9 cellular contexts compared by ENCODE assay signal in the genomic region with DNA sequence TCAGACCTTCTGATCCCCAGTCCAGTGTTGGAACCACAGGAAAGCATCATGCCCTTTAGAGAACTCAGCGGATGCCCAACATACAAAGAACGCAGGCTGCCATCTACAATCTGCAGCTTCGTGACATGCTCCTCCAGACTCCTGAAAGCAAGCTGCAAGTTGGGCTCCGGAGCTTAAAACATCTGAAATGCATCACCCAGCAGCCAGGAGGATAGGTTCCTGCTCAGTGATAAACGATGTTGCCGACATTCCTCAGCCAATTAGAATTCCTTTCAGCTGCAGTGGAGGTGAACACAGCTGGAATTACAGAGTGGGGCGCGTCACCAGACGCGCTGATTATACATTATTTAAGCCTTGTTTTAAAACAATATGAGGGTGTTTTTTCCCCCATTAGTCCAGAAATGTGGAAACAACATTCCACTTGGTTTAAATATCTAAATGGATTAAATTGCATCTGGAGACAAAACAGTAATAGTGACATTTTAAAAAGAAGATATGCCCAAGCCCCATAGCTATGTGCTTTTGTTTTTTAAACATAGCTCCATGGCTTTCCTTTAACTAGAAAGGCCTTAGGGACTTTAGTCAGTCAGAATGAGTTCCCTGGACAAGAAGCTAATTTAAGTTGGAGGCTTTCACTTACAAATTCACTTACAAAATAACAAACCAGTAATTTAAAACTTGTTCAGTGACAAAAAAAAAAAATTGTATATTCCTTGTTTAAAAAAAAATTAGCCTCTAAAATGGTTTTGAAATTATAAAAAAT. TPM values are rescaled to one million over a fixed set of nuclear protein-coding genes. Genes with fewer than 3 reads are reported as not detected.
DNase-seq lines count a peak whose midpoint lies in the region; ATAC-seq, FAIRE-seq and TF ChIP-seq lines count a peak whose summit lies in the region.
"Had no signal": no experiment of that assay in that cellular context is flagged by ENCODE, and none has a peak within 500 bp of the region (broad histone marks: within the 10 kb centered on the region; RNA-seq: fewer than 3 reads in every experiment).

No MANE protein-coding gene starts in this region.

- peaks cover 97% of the 10 kb centered on the region for H3K79me2 ChIP-seq in keratinocyte (ENCODE audit: control insufficient read depth, insufficient read depth, low read length)

- H3K27ac ChIP-seq in keratinocyte (ENCODE audit: control insufficient read depth, insufficient read depth, low read length) (peak overlapping the region; percentile 63), tibial artery (peak overlapping the region; percentile 95 to 100)

- H3K27me3 ChIP-seq in keratinocyte (ENCODE audit: control insufficient read depth, extremely low read depth, insufficient read depth, low read length) (no peaks in the 10 kb centered on the region), tibial artery (no peaks in the 10 kb centered on the region)

- H3K4me3 ChIP-seq in choroid plexus epithelial cell (ENCODE audit: low read depth, low read length), result peak overlapping the region; percentile 21
- peak overlapping the region in 2 of 3 experiments; percentile 41 to 44 for H3K4me3 ChIP-seq in keratinocyte (ENCODE audit: control insufficient read depth in 2 of 3, extremely low read depth in 1 of 3, insufficient read depth in 2 of 3, low read depth in 1 of 3, low read length in 3 of 3)
- H3K4me3 ChIP-seq in tibial artery, result peak overlapping the region; percentile 19 to 36

- H3K4me1 ChIP-seq in keratinocyte (ENCODE audit: control insufficient read depth, extremely low read depth, insufficient read depth, low read length) (peaks cover 80% of the 10 kb centered on the region), tibial artery (peaks cover 0 to 93% (median 58%) of the 10 kb centered on the region in 4 donors)

- peaks cover 17% of the 10 kb centered on the region for H4K20me1 ChIP-seq in keratinocyte (ENCODE audit: control insufficient read depth, extremely low read depth, insufficient read depth, low read length)

- peak; percentile 33 for DNase-seq in HK-2 (ENCODE audit: unreplicated experiment)
- peak; percentile 86 for DNase-seq in choroid plexus epithelial cell (ENCODE audit: low read depth)
- no peak for DNase-seq in keratinocyte (ENCODE audit: low read depth, low spot score)
- DNase-seq in tibial artery, result no peak
- DNase-seq: PC-3; stimulated activated CD4-positive, alpha-beta T cell treated with anti-CD3 and anti-CD28 coated beads, Interleukin-2, amount 100 ng/mL, for 48 hours had no signal

- no peaks in the 10 kb centered on the region for H3K9me3 ChIP-seq in keratinocyte (ENCODE audit: control insufficient read depth, low read depth, low read length)
- H3K9me3 ChIP-seq in tibial artery, result no peaks in the 10 kb centered on the region

- ATAC-seq in HG02610 (IDR thresholded peaks at IDR 0.05; ENCODE audit: unreplicated experiment) (no peak), GM21367 (IDR thresholded peaks at IDR 0.05; ENCODE audit: unreplicated experiment) (no peak), GM19328 (IDR thresholded peaks at IDR 0.05; ENCODE audit: unreplicated experiment) (no peak)
- ATAC-seq: PC-3 had no signal

- peak overlapping the region; percentile 77 for H3K4me2 ChIP-seq in keratinocyte (ENCODE audit: control insufficient read depth, extremely low read depth, insufficient read depth, low read depth, low read length)

- peak overlapping the region; percentile 42 for H3K9ac ChIP-seq in keratinocyte (ENCODE audit: control insufficient read depth, extremely low read depth, insufficient read depth, low read length)

- peak; percentile 40 for TF ChIP-seq CTCF in choroid plexus epithelial cell (conservative IDR thresholded peaks at IDR 0.05; ENCODE audit: low read depth, low read length)
- TF ChIP-seq CTCF in keratinocyte (optimal IDR thresholded peaks at IDR 0.05 in 1 of 3, IDR thresholded peaks at IDR 0.05 in 1 of 3, conservative IDR thresholded peaks at IDR 0.05 in 1 of 3; ENCODE audit: extremely low read depth in 1 of 3, insufficient read depth in 2 of 3, low read length in 3 of 3), result no peak
- TF ChIP-seq CTCF in tibial artery (IDR thresholded peaks at IDR 0.05), result no peak

- no peak overlapping the region for H2AFZ ChIP-seq in keratinocyte (ENCODE audit: control insufficient read depth, low read length)

- FAIRE-seq in keratinocyte (lab: Jason Lieb, UNC), result peak; percentile 84

- H3K36me3 ChIP-seq in keratinocyte (ENCODE audit: control insufficient read depth in 2 of 2, extremely low read depth in 1 of 2, insufficient read depth in 2 of 2, low read length in 2 of 2) (peaks cover 0 to 6% of the 10 kb centered on the region in 2 experiments), tibial artery (no peaks in the 10 kb centered on the region)

- peaks cover 8% of the 10 kb centered on the region for H3K9me1 ChIP-seq in keratinocyte (ENCODE audit: control insufficient read depth, extremely low read depth, insufficient read depth, low read length)

- intact Hi-C loops in tibial artery (cut with DNase I; ENCODE audit: low total_unique reads), result no loop called here

- dilution Hi-C loops in keratinocyte (cut with MboI; ENCODE audit: extremely low pct_ligation_motif_present, low sequenced_read_pairs), result no loop called here

RNA-seq across cellular contexts. Expression of a gene that starts 6.3 kb away (rescaled TPM):
- polyA plus RNA-seq in keratinocyte, result 20.7 to 32.3 TPM (median 22.2 TPM) in 3 replicates
- 47.9 TPM for polyA plus RNA-seq in keratinocyte (2011; ENCODE audit: low read depth)
- 20.3 and 25.4 TPM in 2 replicates for polyA plus RNA-seq in keratinocyte (2011; cell fraction: cytosol; rRNA removed)
- 50.8 and 56.0 TPM in 2 replicates for polyA plus RNA-seq in keratinocyte (2011; cell fraction: nucleus; rRNA removed)
- polyA plus RNA-seq in keratinocyte (2012; ENCODE audit: low replicate concordance), result 26.2 and 27.9 TPM in 2 replicates
- 20.0 to 37.9 TPM (median 28.4 TPM) in 3 replicates for polyA minus RNA-seq in keratinocyte
- polyA minus RNA-seq in keratinocyte (2011; cell fraction: cytosol; rRNA and poly(A)+ RNA removed), result 15.5 TPM
- 26.2 and 54.6 TPM in 2 replicates for polyA minus RNA-seq in keratinocyte (2011; cell fraction: nucleus; rRNA and poly(A)+ RNA removed)

Comparison
In these comparisons a context has a peak if more than half of its experiments do, and no peak if none do; other contexts are left out.
1. DNase-seq: peak in HK-2 (single experiment) and choroid plexus epithelial cell (single experiment); none in keratinocyte (single experiment) and tibial artery (0 of 2).
2. Peak in every context shown above with its lines, with median percentiles within 50 percentile points of each other: H3K4me3 ChIP-seq.